Comparison of ENCODE assay signal across 2 cellular contexts in genomic region chr3:42749025-42749752, GRCh38.
TF ChIP-seq lines count a peak whose summit lies in the region.

No MANE protein-coding gene starts in this region.

TF ChIP-seq in HEK293, 187 proteins besides CTCF, POLR2A, EP300 and RAD21:
- TF ChIP-seq ZIC2 (tag by site-specific recombination; IDR thresholded peaks at IDR 0.05) (0 out of 2 replicates have a peak, but pooled peaks have one; percentile 17), ZNF555 (tag by site-specific recombination; conservative IDR thresholded peaks at IDR 0.05) (no peak)

TF ChIP-seq in H1, 55 proteins besides CTCF, POLR2A, EP300 and RAD21:
- TF ChIP-seq TEAD4 (IDR thresholded peaks at IDR 0.05; ENCODE audit: low read depth, low read length) = no peak
- TF ChIP-seq BCL11A (IDR thresholded peaks at IDR 0.05; ENCODE audit: low read depth in 2 of 2, low read length in 2 of 2) = no peak
- no peak for TF ChIP-seq POLR2AphosphoS5 (IDR thresholded peaks at IDR 0.05; ENCODE audit: low read depth, low read length)
- no peak for TF ChIP-seq ZNF274 (IDR thresholded peaks at IDR 0.05; ENCODE audit: borderline replicate concordance, extremely low read depth, low read length)
- no peak for TF ChIP-seq EZH2 (IDR thresholded peaks at IDR 0.05; ENCODE audit: low read depth, low read length, severe bottlenecking)
- no peak for TF ChIP-seq FOSL1 (IDR thresholded peaks at IDR 0.05; ENCODE audit: insufficient read depth, low read depth, low read length)
- no peak for TF ChIP-seq TCF12 (IDR thresholded peaks at IDR 0.05; ENCODE audit: low read depth, low read length)
- no peak for TF ChIP-seq SRF (IDR thresholded peaks at IDR 0.05; ENCODE audit: low read depth, low read length)
- TF ChIP-seq KDM5A (IDR thresholded peaks at IDR 0.05; ENCODE audit: low read length) = no peak
- TF ChIP-seq TAF1 (IDR thresholded peaks at IDR 0.05; ENCODE audit: low read depth, low read length) = no peak
- TF ChIP-seq GABPA (IDR thresholded peaks at IDR 0.05; ENCODE audit: borderline replicate concordance, insufficient read depth, low read length) = no peak
- no peak for TF ChIP-seq SP1 (IDR thresholded peaks at IDR 0.05; ENCODE audit: low read depth, low read length)
- TF ChIP-seq RNF2 (IDR thresholded peaks at IDR 0.05; ENCODE audit: borderline replicate concordance, low read depth, low read length, missing control alignments, poor library complexity, severe bottlenecking) = no peak
- no peak for TF ChIP-seq BACH1 (IDR thresholded peaks at IDR 0.05; ENCODE audit: low read length)
- no peak for TF ChIP-seq CEBPB (IDR thresholded peaks at IDR 0.05; ENCODE audit: low read depth, low read length)
